Comparison of ENCODE assay signal across 20 cellular contexts in genomic region chr11:42591841-42592240, GRCh38.
DNase-seq lines count a peak whose midpoint lies in the region; ATAC-seq, FAIRE-seq and TF ChIP-seq lines count a peak whose summit lies in the region.
"Had no signal": no experiment of that assay in that cellular context is flagged by ENCODE, and none has a peak within 500 bp of the region (broad histone marks: within the 10 kb centered on the region; RNA-seq: fewer than 3 reads in every experiment).

No MANE protein-coding gene starts in this region.

- POLR2A ChIA-PET in H1 (lab: Charles Lee; ENCODE audit: partially characterized antibody) = no interaction called here

- TF ChIP-seq CTCF in BE2C (IDR thresholded peaks at IDR 0.05; ENCODE audit: low read depth, low read length) = no peak
- TF ChIP-seq CTCF in GM23338 (conservative IDR thresholded peaks at IDR 0.05; ENCODE audit: low read depth in 2 of 2) = no peak
- no peak for TF ChIP-seq CTCF in H1 (IDR thresholded peaks at IDR 0.05; ENCODE audit: control extremely low read depth in 1 of 3, insufficient read depth in 1 of 3, low read depth in 1 of 3, low read length in 3 of 3)
- TF ChIP-seq CTCF in neural crest cell (conservative IDR thresholded peaks at IDR 0.05) = no peak
- TF ChIP-seq CTCF in mucosa of descending colon (IDR thresholded peaks at IDR 0.05) = no peak

- H3K23ac ChIP-seq in H1 (ENCODE audit: insufficient read length) = no peak overlapping the region

- H3K27me3 ChIP-seq in BE2C = no peaks in the 10 kb centered on the region
- H3K27me3 ChIP-seq in GM23338 (ENCODE audit: insufficient read depth) = no peaks in the 10 kb centered on the region
- H3K27me3 ChIP-seq in H1 (replicated peaks in 1 of 4; ENCODE audit: control insufficient read depth in 3 of 4, extremely low read depth in 1 of 4, insufficient read depth in 3 of 4, low read length in 3 of 4) = no peaks in the 10 kb centered on the region
- H3K27me3 ChIP-seq: BLaER1 had no signal

- no peak for TF ChIP-seq EP300 in H1 (IDR thresholded peaks at IDR 0.05; ENCODE audit: borderline replicate concordance in 1 of 2, low read depth in 2 of 2, low read length in 2 of 2)

- DNase-seq in BE2C (peak; percentile 28), GM23338 (ENCODE audit: low spot score) (no peak), H1 (ENCODE audit: low read depth in 1 of 2, low spot score in 2 of 2) (no peak), neural crest cell (ENCODE audit: low read depth, low spot score) (no peak), NCI-H526 (lab: John Stamatoyannopoulos, UW) (no peak), NCI-H1092 treated with DMSO at 0.1 percent for 48 hours (lab: John Stamatoyannopoulos, UW) (no peak), mucosa of descending colon (no peak)
- DNase-seq: Caco-2; CD4-positive, CD25-positive, alpha-beta regulatory T cell; CD8-positive, alpha-beta T cell; DMS153; DND-41; GM23248; HFFc6 had no signal

- H4K8ac ChIP-seq in H1 (ENCODE audit: extremely low read depth, insufficient read depth, low read length) = no peak overlapping the region

- H3K9me3 ChIP-seq in BE2C (no peaks in the 10 kb centered on the region), H1 (ENCODE audit: insufficient read depth in 2 of 2, low read depth in 1 of 2, low read length in 1 of 2) (no peaks in the 10 kb centered on the region), mucosa of descending colon (no peaks in the 10 kb centered on the region)
- H3K9me3 ChIP-seq: BLaER1, Caco-2, HAP-1 had no signal

- H3K4me1 ChIP-seq in BE2C (peaks cover 13% of the 10 kb centered on the region), GM23338 (ENCODE audit: insufficient read depth) (peaks cover 19% of the 10 kb centered on the region), H1 (replicated peaks in 1 of 4; ENCODE audit: control insufficient read depth in 3 of 4, insufficient read depth in 4 of 4, low read length in 3 of 4) (peaks cover 0 to 14% (median 7%) of the 10 kb centered on the region in 4 experiments; a peak in 4 of 7 replicates), mucosa of descending colon (ENCODE audit: low read depth) (no peaks in the 10 kb centered on the region)
- H3K4me1 ChIP-seq: BLaER1, Caco-2, HAP-1 had no signal

- H3K27ac ChIP-seq in GM23338 (ENCODE audit: low read depth) = no peak overlapping the region
- no peak overlapping the region for H3K27ac ChIP-seq in H1 (ENCODE audit: low read depth, low read length)
- H3K27ac ChIP-seq: BLaER1, C4-2B, GM23248 had no signal

- H3K36me3 Mint-ChIP-seq in GM23338 (ENCODE audit: low read depth) (peaks cover 2% of the 10 kb centered on the region; the same call in 2 of the 3 replicates), neural crest cell (ENCODE audit: low read depth) (no peaks in the 10 kb centered on the region)
- H3K36me3 Mint-ChIP-seq: CD4-positive, CD25-positive, alpha-beta regulatory T cell; CD8-positive, alpha-beta T cell had no signal

- H3K56ac ChIP-seq in H1 (replicated peaks; ENCODE audit: insufficient read length, low read depth, low read length) = no peak overlapping the region

- H3F3A ChIP-seq in GM23338 (replicated peaks; ENCODE audit: low read depth) = no peaks in the 10 kb centered on the region

- no peaks in the 10 kb centered on the region for H3K79me1 ChIP-seq in H1 (ENCODE audit: low read depth, low read length)

- intact Hi-C loops in mucosa of descending colon (cut with DNase I, micrococcal nuclease) = no loop called here

- H3K79me2 ChIP-seq in GM23338 (replicated peaks; ENCODE audit: insufficient read depth) (no peaks in the 10 kb centered on the region), H1 (ENCODE audit: control insufficient read depth in 1 of 2, insufficient read depth in 2 of 2, low read length in 2 of 2) (no peaks in the 10 kb centered on the region)

- no peak for ATAC-seq in GM23338
- no peak for ATAC-seq in mucosa of descending colon
- ATAC-seq: CD8-positive, alpha-beta T cell had no signal

- no peak for TF ChIP-seq POLR2A in H1 (IDR thresholded peaks at IDR 0.05; ENCODE audit: control extremely low read depth in 1 of 2, low read depth in 2 of 2, low read length in 2 of 2)

- H3K36me3 ChIP-seq in BE2C (no peaks in the 10 kb centered on the region), GM23338 (ENCODE audit: insufficient read depth) (no peaks in the 10 kb centered on the region), H1 (ENCODE audit: control insufficient read depth in 2 of 4, insufficient read depth in 4 of 4, low read length in 3 of 4) (no peaks in the 10 kb centered on the region), mucosa of descending colon (ENCODE audit: low read depth) (no peaks in the 10 kb centered on the region)
- H3K36me3 ChIP-seq: BLaER1, HAP-1 had no signal

- H3K4me1 Mint-ChIP-seq in GM23338 = peaks cover 10% of the 10 kb centered on the region
- H3K4me1 Mint-ChIP-seq in neural crest cell = peaks cover 26% of the 10 kb centered on the region
- H3K4me1 Mint-ChIP-seq: CD4-positive, CD25-positive, alpha-beta regulatory T cell had no signal

- H2BK20ac ChIP-seq in H1 (ENCODE audit: low read length) = no peak overlapping the region

- no peak for FAIRE-seq in H1 (lab: Jason Lieb, UNC)
- FAIRE-seq: G401.6, GM12892, H54 had no signal

- H4K5ac ChIP-seq in H1 (ENCODE audit: insufficient read length, low read depth, low read length) = no peak overlapping the region

- H4K91ac ChIP-seq in H1 (replicated peaks; ENCODE audit: insufficient read length, low read length) = no peak overlapping the region

- H3K9me3 Mint-ChIP-seq in GM23338 (peaks cover 81% of the 10 kb centered on the region), neural crest cell (no peaks in the 10 kb centered on the region)

- no peak overlapping the region for H3K4me3 Mint-ChIP-seq in GM23338
- no peak overlapping the region for H3K4me3 Mint-ChIP-seq in neural crest cell
- H3K4me3 Mint-ChIP-seq: CD8-positive, alpha-beta T cell; HFFc6 had no signal

- no peak for TF ChIP-seq RAD21 in H1 (IDR thresholded peaks at IDR 0.05 in 1 of 2, conservative IDR thresholded peaks at IDR 0.05 in 1 of 2; ENCODE audit: low read depth in 2 of 2, low read length in 2 of 2)

- H3K27ac Mint-ChIP-seq in GM23338 (no peak overlapping the region), neural crest cell (ENCODE audit: unreplicated experiment) (peak overlapping the region; percentile 13)
- H3K27ac Mint-ChIP-seq: CD4-positive, CD25-positive, alpha-beta regulatory T cell; CD8-positive, alpha-beta T cell; HFFc6 had no signal

- H2BK15ac ChIP-seq in H1 (ENCODE audit: low read length) = no peak overlapping the region

- WGBS in H1 (ENCODE audit: extremely low coverage in 1 of 2, insufficient coverage in 1 of 2, insufficient read length in 1 of 2, insufficient replicate concordance in 2 of 2, low coverage in 1 of 2, low lambda C conversion rate in 2 of 2, missing lambda C conversion rate in 1 of 2), 2 experiments = 89% methylated on average over 2 of the region's 2 CpGs; no CpG with 5 or more reads in 1 of the 2 experiments

- H4K20me1 ChIP-seq in GM23338 (replicated peaks; ENCODE audit: insufficient read depth) = no peaks in the 10 kb centered on the region
- no peaks in the 10 kb centered on the region for H4K20me1 ChIP-seq in H1 (replicated peaks in 1 of 2; ENCODE audit: control insufficient read depth in 1 of 2, insufficient read depth in 2 of 2, low read length in 2 of 2)
- H4K20me1 ChIP-seq: BLaER1 had no signal

- peaks cover 2% of the 10 kb centered on the region for H3K27me3 Mint-ChIP-seq in GM23338 (ENCODE audit: insufficient read depth, low read depth, poor library complexity)
- no peaks in the 10 kb centered on the region for H3K27me3 Mint-ChIP-seq in neural crest cell (ENCODE audit: low read depth)
- H3K27me3 Mint-ChIP-seq: CD4-positive, CD25-positive, alpha-beta regulatory T cell had no signal

- CTCF ChIA-PET in H1 (lab: Charles Lee; ENCODE audit: partially characterized antibody) = no interaction called here

- H2AFZ ChIP-seq in GM23338 (peak overlapping the region; percentile 54; the same call in 1 of the 2 replicates), H1 (ENCODE audit: low read length) (peak overlapping the region; percentile 63; the same call in 1 of the 2 replicates)
- H2AFZ ChIP-seq: GM23248 had no signal

- no peak overlapping the region for H3K18ac ChIP-seq in H1 (ENCODE audit: extremely low read depth, low read length)

- no peak overlapping the region for H3K14ac ChIP-seq in H1 (ENCODE audit: insufficient read length)

- H2BK12ac ChIP-seq in H1 (ENCODE audit: low read depth, low read length) = no peak overlapping the region

- H3K4me2 ChIP-seq in GM23338 (no peak overlapping the region), H1 (ENCODE audit: insufficient read depth in 1 of 2, low read depth in 2 of 2, low read length in 2 of 2) (no peak overlapping the region)
- H3K4me2 ChIP-seq: BLaER1 had no signal

- H3K9me2 ChIP-seq in GM23338 (ENCODE audit: insufficient read depth) = no peaks in the 10 kb centered on the region

- H3K9ac ChIP-seq in H1 (replicated peaks in 1 of 4; ENCODE audit: extremely low read depth in 1 of 4, low read depth in 3 of 4, low read length in 3 of 4) = no peak overlapping the region
- H3K9ac ChIP-seq: BLaER1, GM23248 had no signal

- no peak overlapping the region for H2BK120ac ChIP-seq in H1 (replicated peaks; ENCODE audit: low read depth, low read length)

- H3K23me2 ChIP-seq in H1 (ENCODE audit: low read depth, low read length) = no peaks in the 10 kb centered on the region

- no peak overlapping the region for H2BK5ac ChIP-seq in H1 (ENCODE audit: low read depth, low read length)

- H2AK5ac ChIP-seq in H1 (ENCODE audit: low read depth, low read length) = no peak overlapping the region

- H3K4me3 ChIP-seq in BE2C (ENCODE audit: low read depth, low read length) (no peak overlapping the region), GM23338 (no peak overlapping the region), H1 (ENCODE audit: extremely low read depth in 1 of 4, insufficient read depth in 2 of 4, low read depth in 3 of 4, low read length in 4 of 4) (no peak overlapping the region), mucosa of descending colon (no peak overlapping the region)
- H3K4me3 ChIP-seq: BLaER1, GM23248, HAP-1 had no signal

- no peak overlapping the region for H3K4ac ChIP-seq in H1 (replicated peaks; ENCODE audit: insufficient read length, low read depth, low read length)

TF ChIP-seq in H1, 55 proteins besides CTCF, POLR2A, EP300 and RAD21:
- TF ChIP-seq MAFK (IDR thresholded peaks at IDR 0.05; ENCODE audit: low read depth, low read length) (no peak), SP2 (IDR thresholded peaks at IDR 0.05; ENCODE audit: low read length) (no peak), FOSL1 (IDR thresholded peaks at IDR 0.05; ENCODE audit: insufficient read depth, low read depth, low read length) (no peak), ZNF274 (IDR thresholded peaks at IDR 0.05; ENCODE audit: borderline replicate concordance, extremely low read depth, low read length) (no peak)
